Comparison of ENCODE assay signal across 1 cellular context in the genomic region with DNA sequence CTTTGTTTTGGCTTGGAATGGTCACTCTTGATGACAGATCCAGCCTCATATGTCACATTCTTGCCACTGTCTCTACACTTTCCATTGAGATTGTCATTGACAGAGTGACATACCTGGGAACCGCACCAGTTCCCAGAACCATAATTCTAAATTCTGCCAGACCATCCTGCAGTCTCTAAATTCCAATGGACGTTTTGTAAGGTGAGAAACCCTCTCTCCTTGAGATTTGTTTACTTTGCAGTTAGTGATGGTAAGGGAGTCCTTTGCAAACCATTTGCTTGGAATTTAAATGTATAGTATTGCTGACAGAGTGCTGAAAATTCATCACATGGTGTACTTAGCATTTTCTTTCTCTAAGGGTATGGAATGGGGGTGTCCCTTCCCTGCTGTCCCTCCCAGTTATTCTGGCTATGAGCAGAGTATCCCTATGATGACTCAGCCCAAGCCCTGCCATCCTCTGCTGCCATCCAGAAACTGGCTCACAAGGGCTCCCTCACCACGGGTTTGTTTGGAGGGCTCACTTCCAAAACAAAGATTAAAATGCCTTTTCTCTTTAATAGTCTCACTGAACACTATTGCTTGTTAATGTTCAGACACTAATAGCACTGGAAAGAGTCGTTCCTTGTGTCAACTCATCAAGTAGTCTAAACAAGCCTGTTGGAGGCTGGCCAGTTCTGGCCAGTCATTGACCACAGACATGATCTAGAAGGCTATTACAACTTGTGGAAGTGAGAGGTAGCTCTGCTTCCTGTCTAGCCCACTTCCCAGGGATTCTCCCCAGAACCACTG.
TF ChIP-seq lines count a peak whose summit lies in the region.

No MANE protein-coding gene starts in this region.

TF ChIP-seq in HCT116, 20 proteins besides CTCF, POLR2A, EP300 and RAD21 (continued from another document):
- TF ChIP-seq, protein P1, sequence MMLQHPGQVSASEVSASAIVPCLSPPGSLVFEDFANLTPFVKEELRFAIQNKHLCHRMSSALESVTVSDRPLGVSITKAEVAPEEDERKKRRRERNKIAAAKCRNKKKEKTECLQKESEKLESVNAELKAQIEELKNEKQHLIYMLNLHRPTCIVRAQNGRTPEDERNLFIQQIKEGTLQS (IDR thresholded peaks at IDR 0.05), result no peak; the same call in 1 of the 2 replicates
- TF ChIP-seq EGR1 (IDR thresholded peaks at IDR 0.05; ENCODE audit: low read depth) (no peak), TCF7L2 (IDR thresholded peaks at IDR 0.05; ENCODE audit: borderline replicate concordance, extremely low read depth, insufficient read depth, insufficient read length) (peak; percentile 60), JUND (IDR thresholded peaks at IDR 0.05) (peak; percentile 83), YY1 (IDR thresholded peaks at IDR 0.05; ENCODE audit: extremely low read depth, insufficient replicate concordance, low read depth, low read length) (peak; percentile 6)
- TF ChIP-seq, protein P2, sequence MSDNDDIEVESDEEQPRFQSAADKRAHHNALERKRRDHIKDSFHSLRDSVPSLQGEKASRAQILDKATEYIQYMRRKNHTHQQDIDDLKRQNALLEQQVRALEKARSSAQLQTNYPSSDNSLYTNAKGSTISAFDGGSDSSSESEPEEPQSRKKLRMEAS (IDR thresholded peaks at IDR 0.05), result peak; percentile 63; the same call in 1 of the 2 replicates
